14 cellular contexts compared by ENCODE assay signal in the genomic region with DNA sequence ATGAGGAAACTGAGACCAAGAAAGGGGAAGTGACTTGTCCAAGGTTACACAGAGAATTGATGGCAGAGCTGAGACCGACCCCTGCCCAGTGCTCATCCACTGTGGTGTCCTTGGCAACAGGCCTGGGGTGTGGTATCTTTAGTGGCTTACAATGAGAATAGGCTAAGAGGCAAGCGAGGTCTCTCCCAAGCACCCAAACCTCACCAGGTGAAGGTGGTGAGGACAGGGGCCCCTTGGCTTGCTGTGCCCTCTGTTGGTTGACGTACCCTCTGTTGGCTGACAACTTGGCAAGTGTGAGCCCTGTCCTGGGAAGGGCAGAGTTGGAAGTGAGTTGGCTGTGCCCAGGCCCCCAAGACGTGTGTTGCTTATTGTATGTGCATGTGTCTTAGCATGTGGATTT.
"Had no signal": no experiment of that assay in that cellular context is flagged by ENCODE, and none has a peak within 500 bp of the region (broad histone marks: within the 10 kb centered on the region; RNA-seq: fewer than 3 reads in every experiment).

No MANE protein-coding gene starts in this region.

- H3K36me3 ChIP-seq: breast epithelium, left lung had no signal

- H3K9me3 ChIP-seq: breast epithelium, left lung had no signal

- ATAC-seq: activated T-cell treated with anti-CD3 and anti-CD28 coated beads, Interleukin-2, amount 50 U/mL, for 4 hours; left lung; natural killer cell; stimulated activated naive CD8-positive, alpha-beta T cell treated with anti-CD3 and anti-CD28 coated beads, Interleukin-15, Interleukin-2, amounts not matched to agents 100 U/mL and 50 U/mL, for 24 hours; WTC11 had no signal

- H3K27me3 ChIP-seq: breast epithelium, left lung had no signal

- H3K27ac ChIP-seq: left lung had no signal

- H3K4me3 ChIP-seq: breast epithelium, left lung had no signal

- DNase-seq: activated naive CD4-positive, alpha-beta T cell treated with Interleukin-2 at 50 U/mL for 16 hours; activated naive CD8-positive, alpha-beta T cell treated with anti-CD3 and anti-CD28 coated beads, Interleukin-2, amount 10 ng/mL, durations not matched to agents 7 days and 5 days; activated T-cell treated with anti-CD3 and anti-CD28 coated beads, Interleukin-2, amount 50 U/mL, for 4 hours; amniotic stem cell; cerebellar nuclear complex; cortex of kidney; left lung; natural killer cell; stimulated activated CD4-positive, alpha-beta T cell treated with anti-CD3 and anti-CD28 coated beads, Interleukin-4, amount 100 ng/mL, for 1 hour; stimulated activated naive CD8-positive, alpha-beta T cell treated with anti-CD3 and anti-CD28 coated beads, Interleukin-15, Interleukin-2, amounts not matched to agents 100 U/mL and 50 U/mL, for 24 hours; T-helper 1 cell had no signal

- FAIRE-seq: urothelium cell line had no signal
